Comparison of ENCODE assay signal across 26 cellular contexts in the genomic region with DNA sequence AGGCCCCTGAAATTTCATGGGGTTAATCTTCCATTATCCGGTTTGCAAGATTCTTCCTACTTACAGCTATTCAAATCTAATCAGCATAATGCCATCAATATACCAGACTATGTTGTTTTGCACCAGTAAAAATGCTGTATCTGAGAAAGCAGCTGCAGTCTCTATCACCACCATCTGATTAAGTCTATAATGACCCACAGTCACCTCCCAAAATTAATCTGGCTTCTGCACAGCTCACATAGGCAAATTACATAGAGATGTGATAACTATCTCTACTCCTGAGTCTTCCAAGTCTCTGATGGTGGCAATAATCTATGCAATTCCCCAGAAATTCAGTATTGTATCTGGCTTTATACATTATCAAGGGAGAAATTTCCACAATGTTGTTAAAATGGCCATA.
"Had no signal": no experiment of that assay in that cellular context is flagged by ENCODE, and none has a peak within 500 bp of the region (broad histone marks: within the 10 kb centered on the region; RNA-seq: fewer than 3 reads in every experiment).

No MANE protein-coding gene starts in this region.

- H3K4me1 ChIP-seq: stomach, suprapubic skin, testis, thyroid gland, tibial artery, tibial nerve, transverse colon, upper lobe of left lung, upper lobe of right lung, uterus, vagina had no signal

- H3K36me3 ChIP-seq: stomach, suprapubic skin, thoracic aorta, thyroid gland, tibial artery, tibial nerve, transverse colon, upper lobe of left lung, upper lobe of right lung, uterus, vagina had no signal

- H3K4me3 ChIP-seq: stomach, suprapubic skin, testis, thoracic aorta, thyroid gland, tibial artery, tibial nerve, transverse colon, upper lobe of left lung, upper lobe of right lung, uterus, vagina had no signal

- H3K27ac ChIP-seq: stomach, suprapubic skin, testis, thoracic aorta, thyroid gland, tibial artery, tibial nerve, transverse colon, upper lobe of left lung, upper lobe of right lung, uterus, vagina had no signal

- DNase-seq: stimulated activated CD4-positive, alpha-beta T cell treated with anti-CD3 and anti-CD28 coated beads, Interleukin-2, amount 100 ng/mL, for 48 hours; stimulated activated CD4-positive, alpha-beta T cell treated with anti-CD3 and anti-CD28 coated beads, Interleukin-4, amount 100 ng/mL, for 1 hour; stimulated activated CD4-positive, alpha-beta T cell treated with anti-CD3 and anti-CD28 coated beads, Interleukin-4, amount 100 ng/mL, for 24 hours; stimulated activated CD4-positive, alpha-beta T cell treated with anti-CD3 and anti-CD28 coated beads, Interleukin-4, amount 100 ng/mL, for 4 hours; stimulated activated CD8-positive, alpha-beta memory T cell treated with anti-CD3 and anti-CD28 coated beads, Interleukin-4, amount 100 ng/mL, for 48 hours; stimulated activated naive B cell treated with anti-CD40 and anti-IgM and Interleukin-4, amounts not matched to agents 10 μg/mL and 1 μg/mL and 100 μg/mL, for 72 hours; stimulated activated naive CD4-positive, alpha-beta T cell; stimulated activated naive CD4-positive, alpha-beta T cell treated with Interleukin-2 at 50 U/mL for 16 hours; stimulated activated naive CD8-positive, alpha-beta T cell treated with anti-CD3 and anti-CD28 coated beads, Interleukin-15, amount 100 ng/mL, for 72 hours; stimulated activated naive CD8-positive, alpha-beta T cell treated with anti-CD3 and anti-CD28 coated beads, Interleukin-15, Interleukin-2, amounts not matched to agents 100 U/mL and 50 U/mL, for 24 hours; stomach; substantia nigra; testis; thyroid gland; tibial artery; transverse colon; trophoblast cell; upper lobe of left lung; upper lobe of right lung; uterus had no signal

- H3K27me3 ChIP-seq: stomach, suprapubic skin, testis, thyroid gland, tibial artery, tibial nerve, transverse colon, upper lobe of left lung, upper lobe of right lung, uterus, vagina had no signal

- H3K9me3 ChIP-seq: testis, thoracic aorta, thyroid gland, tibial artery, vagina had no signal

- ATAC-seq: stimulated activated effector memory CD8-positive, alpha-beta T cell treated with anti-CD3 and anti-CD28 coated beads, Interleukin-12 subunit alpha, Interleukin-12 subunit beta, amount 100 ng/mL, for 72 hours; stimulated activated memory B cell treated with anti-CD40 and anti-IgM and Interleukin-4, amounts not matched to agents 10 μg/mL and 1 μg/mL and 100 μg/mL, for 72 hours; stimulated activated naive B cell treated with anti-CD40 and anti-IgM and Interleukin-4, amounts not matched to agents 10 μg/mL and 1 μg/mL and 100 μg/mL, for 72 hours; stimulated activated naive CD8-positive, alpha-beta T cell treated with anti-CD3 and anti-CD28 coated beads, Interleukin-15, amount 100 ng/mL, for 72 hours; stimulated activated naive CD8-positive, alpha-beta T cell treated with anti-CD3 and anti-CD28 coated beads, Interleukin-15, Interleukin-2, amounts not matched to agents 100 U/mL and 50 U/mL, for 24 hours; upper lobe of right lung had no signal
